ENCODE assay signal across 9 cellular contexts in genomic region chr16:67663151-67663876, GRCh38. TPM values are rescaled to one million over a fixed set of nuclear protein-coding genes. Genes with fewer than 3 reads are reported as not detected.
DNase-seq lines count a peak whose midpoint lies in the region; ATAC-seq, FAIRE-seq and TF ChIP-seq lines count a peak whose summit lies in the region.
"Had no signal": no experiment of that assay in that cellular context is flagged by ENCODE, and none has a peak within 500 bp of the region (broad histone marks: within the 10 kb centered on the region; RNA-seq: fewer than 3 reads in every experiment).

No MANE protein-coding gene starts in this region.

- H3K9me3 ChIP-seq in OCI-LY7 (ENCODE audit: low read length): no peaks in the 10 kb centered on the region

- H4K20me1 ChIP-seq in OCI-LY7 (ENCODE audit: insufficient read depth, low read length): 0 out of 2 replicates have a peak, but pooled peaks cover 7% of the 10 kb centered on the region

- H3K4me3 ChIP-seq in OCI-LY7 (ENCODE audit: low read depth, low read length, poor library complexity, severe bottlenecking): no peak overlapping the region
- H3K4me3 ChIP-seq: coronary artery had no signal

- CTCF ChIA-PET in OCI-LY7 (lab: Charles Lee; ENCODE audit: unreplicated experiment): interaction anchor here (0.6 kb wide), 1 partner anchor 715 kb away, joined by 3 read pairs; no protein-coding TSS in a partner anchor

- no peak overlapping the region for H3K27ac Mint-ChIP-seq in type B pancreatic cell

- ATAC-seq in GM21515 (IDR thresholded peaks at IDR 0.05; ENCODE audit: unreplicated experiment): no peak

- POLR2A ChIA-PET in OCI-LY7 (lab: Charles Lee): interaction anchor here (0.6 to 1.2 kb wide), 2 partner anchors 19 to 148 kb away, joined by 3 to 5 read pairs; partner anchors contain the start of gene CARMIL2

- no peaks in the 10 kb centered on the region for H3K36me3 Mint-ChIP-seq in type B pancreatic cell

- TF ChIP-seq CTCF in OCI-LY7 (conservative IDR thresholded peaks at IDR 0.05; ENCODE audit: low read length) (peak; percentile 64), type B pancreatic cell (conservative IDR thresholded peaks at IDR 0.05) (peak; percentile 50)

- H3K36me3 ChIP-seq in OCI-LY7 (ENCODE audit: insufficient read depth, low read length): peaks cover 15% of the 10 kb centered on the region

- no peaks in the 10 kb centered on the region for H3K9me2 ChIP-seq in OCI-LY7 (ENCODE audit: insufficient read depth, low read length)

- no peak overlapping the region for H3K27ac ChIP-seq in OCI-LY7 (ENCODE audit: low read depth, low read length, poor library complexity, severe bottlenecking)
- H3K27ac ChIP-seq: coronary artery had no signal

- peaks cover 8% of the 10 kb centered on the region for H3K4me1 Mint-ChIP-seq in type B pancreatic cell (ENCODE audit: unreplicated experiment)

- no peak overlapping the region for H3K4me2 ChIP-seq in OCI-LY7 (ENCODE audit: low read length)

- H3K79me2 ChIP-seq in OCI-LY7 (ENCODE audit: insufficient read depth, low read depth, low read length): peaks cover 13% of the 10 kb centered on the region; the same call in 1 of the 2 replicates

- no peaks in the 10 kb centered on the region for H3K27me3 Mint-ChIP-seq in type B pancreatic cell

- H3K4me3 Mint-ChIP-seq in type B pancreatic cell: peak overlapping the region; percentile 55

- no peaks in the 10 kb centered on the region for H3K9me3 Mint-ChIP-seq in type B pancreatic cell

- DNase-seq in stimulated activated CD4-positive, alpha-beta T cell treated with anti-CD3 and anti-CD28 coated beads, Interleukin-4, amount 100 ng/mL, for 1 hour: peak; percentile 40
- no peak for DNase-seq in stimulated activated CD4-positive, alpha-beta T cell treated with anti-CD3 and anti-CD28 coated beads, Interleukin-12 subunit alpha, Interleukin-12 subunit beta, amount 100 ng/mL, for 4 hours
- DNase-seq in OCI-LY7 (ENCODE audit: low spot score): peak; percentile 35
- peak; percentile 68 for DNase-seq in ecto neural progenitor cell (ENCODE audit: low spot score)
- no peak for DNase-seq in type B pancreatic cell (ENCODE audit: extremely low spot score, unreplicated experiment)
- DNase-seq in HTR-8/SVneo (ENCODE audit: insufficient read length, low spot score): no peak
- no peak for DNase-seq in SIG-M5 (lab: John Stamatoyannopoulos, UW)

- H3K4me1 ChIP-seq in OCI-LY7 (ENCODE audit: insufficient read depth, low read length, poor library complexity, severe bottlenecking): peaks cover 40% of the 10 kb centered on the region

- BruUV-seq in OCI-LY7 (replicated peaks; lab: Mats Ljungman, UMichigan): no TSS peak

- intact Hi-C loops in OCI-LY7 (cut with micrococcal nuclease; ENCODE audit: unreplicated experiment): no loop called here

- FAIRE-seq in HTR-8/SVneo (lab: Jason Lieb, UNC): no peak

- no peak overlapping the region for H2AFZ ChIP-seq in OCI-LY7 (ENCODE audit: low read length)

RNA-seq across cellular contexts. Expression of gene PARD6A, which starts 2.6 kb away (rescaled TPM):
- total RNA-seq in OCI-LY7 (2014; rRNA removed; shearing (Covaris generic)): 12.3 and 23.3 TPM in 2 replicates
- 10.5 and 14.0 TPM in 2 replicates for total RNA-seq in OCI-LY7 (2022)
- 4.7 and 6.5 TPM in 2 replicates for total RNA-seq in type B pancreatic cell (ENCODE audit: low replicate concordance)

RNA-seq across cellular contexts. Expression of gene ENKD1, which starts 3.2 kb away (rescaled TPM):
- 15.7 and 18.3 TPM in 2 replicates for total RNA-seq in OCI-LY7 (2014; rRNA removed; shearing (Covaris generic))
- total RNA-seq in OCI-LY7 (2022) (8.1 and 8.4 TPM in 2 replicates), type B pancreatic cell (ENCODE audit: low replicate concordance) (12.2 and 18.8 TPM in 2 replicates)

RNA-seq across cellular contexts. Expression of gene ACD, which starts 3.3 kb away (rescaled TPM):
- total RNA-seq in OCI-LY7 (2014; rRNA removed; shearing (Covaris generic)): 33.7 and 41.7 TPM in 2 replicates
- total RNA-seq in OCI-LY7 (2022): 45.4 and 50.2 TPM in 2 replicates
- 19.9 and 31.6 TPM in 2 replicates for total RNA-seq in type B pancreatic cell (ENCODE audit: low replicate concordance)

RNA-seq across cellular contexts. Expression of gene C16orf86, which starts 3.3 kb away (rescaled TPM):
- total RNA-seq in OCI-LY7 (2014; rRNA removed; shearing (Covaris generic)): 4.7 and 8.5 TPM in 2 replicates
- 6.8 and 7.8 TPM in 2 replicates for total RNA-seq in OCI-LY7 (2022)
- total RNA-seq in type B pancreatic cell (ENCODE audit: low replicate concordance): 1.5 and 2.8 TPM in 2 replicates

RNA-seq across cellular contexts. Expression of gene CARMIL2, which starts 18.4 kb away (rescaled TPM):
- total RNA-seq in OCI-LY7 (2014; rRNA removed; shearing (Covaris generic)): 98.0 and 114 TPM in 2 replicates
- total RNA-seq in OCI-LY7 (2022) (200 and 202 TPM in 2 replicates), type B pancreatic cell (ENCODE audit: low replicate concordance) (2.8 and 3.4 TPM in 2 replicates)

Comparison
In these comparisons a context has a peak if more than half of its experiments do, and no peak if none do; other contexts are left out.
1. DNase-seq: peak in stimulated activated CD4-positive, alpha-beta T cell treated with anti-CD3 and anti-CD28 coated beads, Interleukin-4, amount 100 ng/mL, for 1 hour (single experiment), OCI-LY7 (single experiment) and ecto neural progenitor cell (single experiment); none in stimulated activated CD4-positive, alpha-beta T cell treated with anti-CD3 and anti-CD28 coated beads, Interleukin-12 subunit alpha, Interleukin-12 subunit beta, amount 100 ng/mL, for 4 hours (single experiment), type B pancreatic cell (single experiment), HTR-8/SVneo (single experiment) and SIG-M5 (single experiment).